18 cellular contexts compared by ENCODE assay signal in the genomic region with DNA sequence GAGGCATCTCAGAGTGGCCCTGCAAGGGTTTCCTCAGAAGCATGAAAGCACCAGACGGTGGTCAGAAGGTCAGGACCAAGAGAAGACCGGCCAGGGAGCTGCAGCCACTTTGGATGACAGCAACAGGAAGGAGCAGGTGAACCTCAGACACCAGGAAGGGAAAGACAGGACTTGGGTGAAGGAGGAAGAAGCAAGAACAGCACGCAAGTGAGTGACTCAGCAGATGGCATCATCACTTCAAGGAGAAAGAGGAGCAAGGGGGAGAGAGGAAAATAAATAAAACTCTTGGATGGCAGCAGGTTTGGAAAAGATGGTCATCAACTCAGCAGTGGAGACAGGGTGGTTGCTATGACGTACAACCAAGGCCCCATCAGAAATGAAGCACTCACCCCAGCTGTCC. TPM values are rescaled to one million over a fixed set of nuclear protein-coding genes. Genes with fewer than 3 reads are reported as not detected.
DNase-seq lines count a peak whose midpoint lies in the region; ATAC-seq and TF ChIP-seq lines count a peak whose summit lies in the region.
"Had no signal": no experiment of that assay in that cellular context is flagged by ENCODE, and none has a peak within 500 bp of the region (broad histone marks: within the 10 kb centered on the region; RNA-seq: fewer than 3 reads in every experiment).

No MANE protein-coding gene starts in this region.

- H3K4me3 ChIP-seq in epithelial cell of esophagus (ENCODE audit: low read length) = no peak overlapping the region
- H3K4me3 ChIP-seq in mucosa of descending colon = no peak overlapping the region
- H3K4me3 ChIP-seq: body of pancreas, heart right ventricle had no signal

- no peak for DNase-seq in stimulated activated naive CD8-positive, alpha-beta T cell treated with anti-CD3 and anti-CD28 coated beads, Interleukin-15, Interleukin-2, amounts not matched to agents 100 U/mL and 50 U/mL, for 24 hours
- peak; percentile 37 for DNase-seq in RPMI7951 (ENCODE audit: low read depth)
- DNase-seq in epithelial cell of esophagus (ENCODE audit: low read depth) = peak; percentile 81
- no peak for DNase-seq in stimulated activated naive CD8-positive, alpha-beta T cell treated with anti-CD3 and anti-CD28 coated beads, Interleukin-15, amount 100 ng/mL, for 72 hours
- DNase-seq in mucosa of descending colon = no peak
- no peak for DNase-seq in GDM1 (lab: John Stamatoyannopoulos, UW)
- DNase-seq in GM19238 (ENCODE audit: insufficient read length, low spot score) = no peak
- DNase-seq: activated CD4-positive, alpha-beta T cell treated with anti-CD3 and anti-CD28 coated beads, Interleukin-2, amount 50 U/mL, for 48 hours; activated effector memory CD4-positive, alpha-beta T cell treated with Interleukin-2 at 50 U/mL for 16 hours; body of pancreas; effector memory CD8-positive, alpha-beta T cell; heart right ventricle; left cardiac atrium; stimulated activated CD4-positive, alpha-beta T cell treated with anti-CD3 and anti-CD28 coated beads, Interleukin-15, amount 100 ng/mL, for 24 hours had no signal

- H3K36me3 ChIP-seq in mucosa of descending colon (ENCODE audit: low read depth) = no peaks in the 10 kb centered on the region

- no peaks in the 10 kb centered on the region for H3K27me3 Mint-ChIP-seq in stimulated activated naive CD8-positive, alpha-beta T cell treated with anti-CD3 and anti-CD28 coated beads, Interleukin-15, Interleukin-2, amounts not matched to agents 100 ng/mL and 50 ng/mL, for 24 hours
- H3K27me3 Mint-ChIP-seq in stimulated activated naive CD8-positive, alpha-beta T cell treated with anti-CD3 and anti-CD28 coated beads, Interleukin-15, amount 100 ng/mL, for 72 hours = no peaks in the 10 kb centered on the region
- H3K27me3 Mint-ChIP-seq: effector memory CD8-positive, alpha-beta T cell; progenitor cell of endocrine pancreas; type B pancreatic cell had no signal

- H3K9me3 ChIP-seq in mucosa of descending colon = no peaks in the 10 kb centered on the region
- H3K9me3 ChIP-seq: body of pancreas, heart right ventricle had no signal

- TF ChIP-seq CTCF in epithelial cell of esophagus (IDR thresholded peaks at IDR 0.05; ENCODE audit: insufficient read depth, low read depth, low read length, missing control alignments) (no peak), mucosa of descending colon (IDR thresholded peaks at IDR 0.05) (no peak)

- H3K9me3 Mint-ChIP-seq in stimulated activated naive CD8-positive, alpha-beta T cell treated with anti-CD3 and anti-CD28 coated beads, Interleukin-15, Interleukin-2, amounts not matched to agents 100 ng/mL and 50 ng/mL, for 24 hours = no peaks in the 10 kb centered on the region
- no peaks in the 10 kb centered on the region for H3K9me3 Mint-ChIP-seq in stimulated activated naive CD8-positive, alpha-beta T cell treated with anti-CD3 and anti-CD28 coated beads, Interleukin-15, amount 100 ng/mL, for 72 hours
- H3K9me3 Mint-ChIP-seq: effector memory CD8-positive, alpha-beta T cell; type B pancreatic cell had no signal

- intact Hi-C loops in mucosa of descending colon (cut with DNase I, micrococcal nuclease) = no loop called here

- peaks cover 73% of the 10 kb centered on the region for H3K36me3 Mint-ChIP-seq in stimulated activated naive CD8-positive, alpha-beta T cell treated with anti-CD3 and anti-CD28 coated beads, Interleukin-15, Interleukin-2, amounts not matched to agents 100 ng/mL and 50 ng/mL, for 24 hours (ENCODE audit: low read depth)

- H3K4me1 Mint-ChIP-seq in stimulated activated naive CD8-positive, alpha-beta T cell treated with anti-CD3 and anti-CD28 coated beads, Interleukin-15, Interleukin-2, amounts not matched to agents 100 ng/mL and 50 ng/mL, for 24 hours (ENCODE audit: low read depth) = peaks cover 5% of the 10 kb centered on the region
- no peaks in the 10 kb centered on the region for H3K4me1 Mint-ChIP-seq in stimulated activated naive CD8-positive, alpha-beta T cell treated with anti-CD3 and anti-CD28 coated beads, Interleukin-15, amount 100 ng/mL, for 72 hours

- H3K4me1 ChIP-seq in mucosa of descending colon (ENCODE audit: low read depth) = no peaks in the 10 kb centered on the region
- H3K4me1 ChIP-seq: body of pancreas, heart right ventricle had no signal

- no peak for ATAC-seq in stimulated activated naive CD8-positive, alpha-beta T cell treated with anti-CD3 and anti-CD28 coated beads, Interleukin-15, Interleukin-2, amounts not matched to agents 100 U/mL and 50 U/mL, for 24 hours
- ATAC-seq in stimulated activated naive CD8-positive, alpha-beta T cell treated with anti-CD3 and anti-CD28 coated beads, Interleukin-15, amount 100 ng/mL, for 72 hours = no peak
- no peak for ATAC-seq in mucosa of descending colon
- ATAC-seq: body of pancreas; effector memory CD8-positive, alpha-beta T cell; heart right ventricle; HepG2; left cardiac atrium had no signal

- peak overlapping the region; percentile 2 for H3K27ac Mint-ChIP-seq in stimulated activated naive CD8-positive, alpha-beta T cell treated with anti-CD3 and anti-CD28 coated beads, Interleukin-15, Interleukin-2, amounts not matched to agents 100 ng/mL and 50 ng/mL, for 24 hours
- peak overlapping the region; percentile 30 to 53 for H3K27ac Mint-ChIP-seq in stimulated activated naive CD8-positive, alpha-beta T cell treated with anti-CD3 and anti-CD28 coated beads, Interleukin-15, amount 100 ng/mL, for 72 hours
- H3K27ac Mint-ChIP-seq: progenitor cell of endocrine pancreas, type B pancreatic cell had no signal

- no peak overlapping the region for H3K4me3 Mint-ChIP-seq in stimulated activated naive CD8-positive, alpha-beta T cell treated with anti-CD3 and anti-CD28 coated beads, Interleukin-15, Interleukin-2, amounts not matched to agents 100 ng/mL and 50 ng/mL, for 24 hours
- no peak overlapping the region for H3K4me3 Mint-ChIP-seq in stimulated activated naive CD8-positive, alpha-beta T cell treated with anti-CD3 and anti-CD28 coated beads, Interleukin-15, amount 100 ng/mL, for 72 hours
- H3K4me3 Mint-ChIP-seq: effector memory CD8-positive, alpha-beta T cell; type B pancreatic cell had no signal

RNA-seq across cellular contexts. Expression of gene NCAPG2, which starts 31.6 kb away (rescaled TPM):
- 52.4 and 55.7 TPM in 2 replicates for total RNA-seq in RPMI7951 (2014; rRNA removed; shearing (Covaris generic))
- total RNA-seq in mucosa of descending colon = 10 to 100 TPM in 1 of 3 donors, 1 to 10 TPM in 2; 8.1 to 25.0 (median 8.9) TPM

Comparison
In these comparisons a context has a peak if more than half of its experiments do, and no peak if none do; other contexts are left out.
1. DNase-seq: peak in RPMI7951 (single experiment) and epithelial cell of esophagus (single experiment); none in stimulated activated naive CD8-positive, alpha-beta T cell treated with anti-CD3 and anti-CD28 coated beads, Interleukin-15, Interleukin-2, amounts not matched to agents 100 U/mL and 50 U/mL, for 24 hours (single experiment), stimulated activated naive CD8-positive, alpha-beta T cell treated with anti-CD3 and anti-CD28 coated beads, Interleukin-15, amount 100 ng/mL, for 72 hours (0 of 2), mucosa of descending colon (0 of 3), GDM1 (single experiment) and GM19238 (single experiment).